17 cellular contexts compared by ENCODE assay signal in the genomic region with DNA sequence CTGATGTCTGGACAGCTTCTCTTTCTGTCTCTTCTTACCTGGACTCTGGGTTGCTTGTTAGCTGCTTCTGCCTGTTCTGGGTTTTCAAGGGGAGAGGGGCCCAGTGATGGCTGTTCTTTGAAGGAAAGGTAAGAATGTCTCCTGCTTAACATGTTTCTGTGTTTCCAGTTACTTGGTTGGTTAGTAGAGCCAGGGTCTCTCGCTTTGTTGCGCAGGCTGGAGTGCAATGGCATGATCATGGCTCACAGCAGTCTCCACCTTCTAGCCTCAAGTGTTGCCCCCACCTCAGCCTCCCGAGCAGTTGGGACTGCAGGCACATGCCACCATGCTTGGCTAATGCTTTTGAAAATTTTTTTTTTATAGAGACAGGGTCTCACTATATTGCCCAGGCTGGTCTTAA.
DNase-seq lines count a peak whose midpoint lies in the region; ATAC-seq and TF ChIP-seq lines count a peak whose summit lies in the region.
"Had no signal": no experiment of that assay in that cellular context is flagged by ENCODE, and none has a peak within 500 bp of the region (broad histone marks: within the 10 kb centered on the region; RNA-seq: fewer than 3 reads in every experiment).

No MANE protein-coding gene starts in this region.

- no peak for TF ChIP-seq CTCF in ovary (IDR thresholded peaks at IDR 0.05)
- no peak for TF ChIP-seq CTCF in upper lobe of left lung (IDR thresholded peaks at IDR 0.05)

- H3K36me3 ChIP-seq in duodenal mucosa (ENCODE audit: control insufficient read depth in 1 of 2, insufficient read depth in 2 of 2, low read length in 2 of 2) (peaks cover 0 to 7% of the 10 kb centered on the region in 2 donors), ovary (no peaks in the 10 kb centered on the region), upper lobe of left lung (peaks cover 0 to 26% (median 14%) of the 10 kb centered on the region in 4 donors)

- H3K9ac ChIP-seq in duodenal mucosa (ENCODE audit: low read depth in 1 of 2, low read length in 2 of 2), result no peak overlapping the region

- H3K27me3 ChIP-seq in duodenal mucosa (ENCODE audit: control insufficient read depth in 1 of 2, insufficient read depth in 2 of 2, low read length in 2 of 2) (no peaks in the 10 kb centered on the region), ovary (no peaks in the 10 kb centered on the region), upper lobe of left lung (no peaks in the 10 kb centered on the region)

- no peaks in the 10 kb centered on the region for H3K4me1 Mint-ChIP-seq in activated naive CD8-positive, alpha-beta T cell (ENCODE audit: low read depth)
- H3K4me1 Mint-ChIP-seq in activated naive CD8-positive, alpha-beta T cell treated with anti-CD3 and anti-CD28 coated beads for 36 hours, result no peaks in the 10 kb centered on the region
- H3K4me1 Mint-ChIP-seq: immature natural killer cell had no signal

- no peaks in the 10 kb centered on the region for H3K27me3 Mint-ChIP-seq in activated naive CD8-positive, alpha-beta T cell
- no peaks in the 10 kb centered on the region for H3K27me3 Mint-ChIP-seq in activated naive CD8-positive, alpha-beta T cell treated with anti-CD3 and anti-CD28 coated beads for 36 hours
- H3K27me3 Mint-ChIP-seq: CD4-positive, alpha-beta T cell; dendritic cell treated with granulocyte-macrophage colony-stimulating factor and Interleukin-4, amounts not matched to agents 40 ng/mL and 50 ng/mL, for 4 days had no signal

- peak overlapping the region; percentile 11 for H3K27ac Mint-ChIP-seq in activated naive CD8-positive, alpha-beta T cell
- no peak overlapping the region for H3K27ac Mint-ChIP-seq in activated naive CD8-positive, alpha-beta T cell treated with anti-CD3 and anti-CD28 coated beads for 36 hours
- H3K27ac Mint-ChIP-seq: CD4-positive, alpha-beta T cell; immature natural killer cell; nephron progenitor cell had no signal

- H3K27ac ChIP-seq in duodenal mucosa (ENCODE audit: low read depth, low read length), result peak overlapping the region; percentile 10
- peak overlapping the region; percentile 9 to 49 for H3K27ac ChIP-seq in ovary
- peak overlapping the region; percentile 66 to 92 (median 88) for H3K27ac ChIP-seq in upper lobe of left lung

- no peak overlapping the region for H3K4me3 ChIP-seq in duodenal mucosa (ENCODE audit: low read depth in 1 of 2, low read length in 2 of 2)
- no peak overlapping the region for H3K4me3 ChIP-seq in ovary
- no peak overlapping the region for H3K4me3 ChIP-seq in upper lobe of left lung

- ATAC-seq in upper lobe of left lung (ENCODE audit: low FRiP score in 2 of 2) (no peak), HG03460 (IDR thresholded peaks at IDR 0.05; ENCODE audit: unreplicated experiment) (no peak), GM21529 (IDR thresholded peaks at IDR 0.05; ENCODE audit: unreplicated experiment) (no peak)
- ATAC-seq: HCT116 had no signal

- TF ChIP-seq EP300 in ovary (IDR thresholded peaks at IDR 0.05) (no peak), upper lobe of left lung (IDR thresholded peaks at IDR 0.05) (no peak)

- H3K36me3 Mint-ChIP-seq in activated naive CD8-positive, alpha-beta T cell, result peaks cover 4% of the 10 kb centered on the region
- no peaks in the 10 kb centered on the region for H3K36me3 Mint-ChIP-seq in activated naive CD8-positive, alpha-beta T cell treated with anti-CD3 and anti-CD28 coated beads for 36 hours

- H3K4me1 ChIP-seq in duodenal mucosa (ENCODE audit: control insufficient read depth in 1 of 2, insufficient read depth in 2 of 2, low read length in 2 of 2) (peaks cover 0 to 5% of the 10 kb centered on the region in 2 donors), ovary (ENCODE audit: insufficient read depth) (peaks cover 19% of the 10 kb centered on the region), upper lobe of left lung (peaks cover 17 to 32% (median 21%) of the 10 kb centered on the region in 4 donors)

- intact Hi-C loops in ovary (cut with DNase I), result loop anchor here in 2 of 4 donors (10.0 kb wide), 2 partner anchors 78 to 228 kb away; no protein-coding TSS in a partner anchor

- no peak for DNase-seq in activated naive CD8-positive, alpha-beta T cell treated with anti-CD3 and anti-CD28 coated beads for 36 hours
- DNase-seq in ovary, result peak in 4 of 5 donors; percentile 6 to 23 (median 16)
- DNase-seq in upper lobe of left lung, result no peak
- DNase-seq in NCI-H1105 (lab: John Stamatoyannopoulos, UW), result no peak
- DNase-seq: CD4-positive, alpha-beta T cell; immature natural killer cell; Kasumi-1; NCI-H1105 treated with DMSO at 0.1 percent for 48 hours; nephron progenitor cell; OCI-M1; T-helper 9 cell had no signal

- no peak overlapping the region for H3K4me3 Mint-ChIP-seq in activated naive CD8-positive, alpha-beta T cell
- no peak overlapping the region for H3K4me3 Mint-ChIP-seq in activated naive CD8-positive, alpha-beta T cell treated with anti-CD3 and anti-CD28 coated beads for 36 hours
- H3K4me3 Mint-ChIP-seq: CD4-positive, alpha-beta T cell; dendritic cell treated with granulocyte-macrophage colony-stimulating factor and Interleukin-4, amounts not matched to agents 40 ng/mL and 50 ng/mL, for 4 days; immature natural killer cell; nephron progenitor cell had no signal

- WGBS in ovary, 3 donors, result 90 to 97% (median 94%) methylated on average over 3 of the region's 3 CpGs
- WGBS in upper lobe of left lung, 2 donors, result 93 to 100% methylated on average over 3 of the region's 3 CpGs

- H3K9me3 ChIP-seq in duodenal mucosa (ENCODE audit: control insufficient read depth in 1 of 2, low read length in 2 of 2) (no peaks in the 10 kb centered on the region), ovary (no peaks in the 10 kb centered on the region), upper lobe of left lung (no peaks in the 10 kb centered on the region)

- TF ChIP-seq POLR2A in ovary (IDR thresholded peaks at IDR 0.05), result no peak
- no peak for TF ChIP-seq POLR2A in upper lobe of left lung (IDR thresholded peaks at IDR 0.05)

- H3K9me3 Mint-ChIP-seq in activated naive CD8-positive, alpha-beta T cell (ENCODE audit: low read depth), result no peaks in the 10 kb centered on the region
- no peaks in the 10 kb centered on the region for H3K9me3 Mint-ChIP-seq in activated naive CD8-positive, alpha-beta T cell treated with anti-CD3 and anti-CD28 coated beads for 36 hours
- H3K9me3 Mint-ChIP-seq: CD4-positive, alpha-beta T cell; dendritic cell treated with granulocyte-macrophage colony-stimulating factor and Interleukin-4, amounts not matched to agents 40 ng/mL and 50 ng/mL, for 4 days; immature natural killer cell; nephron progenitor cell had no signal

Comparison
In these comparisons a context has a peak if more than half of its experiments do, and no peak if none do; other contexts are left out.
1. DNase-seq: peak in ovary (4 of 5); none in activated naive CD8-positive, alpha-beta T cell treated with anti-CD3 and anti-CD28 coated beads for 36 hours (single experiment), upper lobe of left lung (0 of 2) and NCI-H1105 (single experiment).
2. H3K27ac ChIP-seq: peak in every context shown above with its lines; median percentile 88 in upper lobe of left lung; 29 in ovary; 10 in duodenal mucosa.